ENCODE assay signal across 32 cellular contexts in genomic region chr7:123437447-123437995, GRCh38.
DNase-seq lines count a peak whose midpoint lies in the region; ATAC-seq, FAIRE-seq and TF ChIP-seq lines count a peak whose summit lies in the region.
"Had no signal": no experiment of that assay in that cellular context is flagged by ENCODE, and none has a peak within 500 bp of the region (broad histone marks: within the 10 kb centered on the region; RNA-seq: fewer than 3 reads in every experiment).

No MANE protein-coding gene starts in this region.

- no peak overlapping the region for H3K14ac ChIP-seq in H1 (ENCODE audit: insufficient read length)

- no peak overlapping the region for H4K8ac ChIP-seq in H1 (ENCODE audit: extremely low read depth, insufficient read depth, low read length)

- WGBS in H1 (ENCODE audit: extremely low coverage in 1 of 2, insufficient coverage in 1 of 2, insufficient read length in 1 of 2, insufficient replicate concordance in 2 of 2, low coverage in 1 of 2, low lambda C conversion rate in 2 of 2, missing lambda C conversion rate in 1 of 2), 2 experiments, result 88% methylated on average over 2 of the region's 2 CpGs; no CpG with 5 or more reads in 1 of the 2 experiments
- 70% methylated on average over 2 of the region's 2 CpGs for WGBS in smooth muscle cell (ENCODE audit: low lambda C conversion rate)

- peak overlapping the region; percentile 45 for H2BK12ac ChIP-seq in H1 (ENCODE audit: low read depth, low read length)

- H3K79me2 ChIP-seq in H1 (ENCODE audit: control insufficient read depth in 1 of 2, insufficient read depth in 2 of 2, low read length in 2 of 2) (no peaks in the 10 kb centered on the region), smooth muscle cell (ENCODE audit: low read depth) (no peaks in the 10 kb centered on the region)

- H2BK15ac ChIP-seq in H1 (ENCODE audit: low read length), result no peak overlapping the region

- H3K9ac ChIP-seq in H1 (replicated peaks in 1 of 4; ENCODE audit: extremely low read depth in 1 of 4, low read depth in 3 of 4, low read length in 3 of 4), result no peak overlapping the region
- no peak overlapping the region for H3K9ac ChIP-seq in smooth muscle cell (ENCODE audit: low read depth)

- no peak overlapping the region for H3K4me2 ChIP-seq in H1 (ENCODE audit: insufficient read depth in 1 of 2, low read depth in 2 of 2, low read length in 2 of 2)
- no peak overlapping the region for H3K4me2 ChIP-seq in smooth muscle cell
- H3K4me2 ChIP-seq: A549 had no signal

- no peaks in the 10 kb centered on the region; the same call in 1 of the 2 replicates for H3K9me3 ChIP-seq in SJCRH30 (replicated peaks)
- no peaks in the 10 kb centered on the region for H3K9me3 ChIP-seq in H1 (ENCODE audit: insufficient read depth in 2 of 2, low read depth in 1 of 2, low read length in 1 of 2)
- H3K9me3 ChIP-seq in smooth muscle cell (replicated peaks; ENCODE audit: low read depth), result no peaks in the 10 kb centered on the region
- H3K9me3 ChIP-seq: A549, BE2C, body of pancreas, gastroesophageal sphincter had no signal

- no peak overlapping the region for H3K4ac ChIP-seq in H1 (replicated peaks; ENCODE audit: insufficient read length, low read depth, low read length)

- ATAC-seq in activated naive CD8-positive, alpha-beta T cell treated with anti-CD3 and anti-CD28 coated beads, Interleukin-2, amount 50 U/mL, for 24 hours, result peak; percentile 28
- ATAC-seq in HG03135 (IDR thresholded peaks at IDR 0.05; ENCODE audit: unreplicated experiment), result no peak
- ATAC-seq: A549; activated CD4-positive, CD25-positive, alpha-beta regulatory T cell treated with anti-CD3 and anti-CD28 coated beads, Interleukin-2, amount 50 U/mL, for 24 hours; body of pancreas; gastroesophageal sphincter; naive thymus-derived CD8-positive, alpha-beta T cell had no signal

- H2BK20ac ChIP-seq in H1 (ENCODE audit: low read length), result peak overlapping the region; percentile 88; the same call in 1 of the 2 replicates

- H2BK120ac ChIP-seq in H1 (replicated peaks; ENCODE audit: low read depth, low read length), result no peak overlapping the region

- H3K18ac ChIP-seq in H1 (ENCODE audit: extremely low read depth, low read length), result no peak overlapping the region

- no peaks in the 10 kb centered on the region for H3K27me3 Mint-ChIP-seq in activated naive CD8-positive, alpha-beta T cell treated with anti-CD3 and anti-CD28 coated beads, Interleukin-2, amount 50 U/mL, for 24 hours
- H3K27me3 Mint-ChIP-seq in activated naive CD8-positive, alpha-beta T cell treated with anti-CD3 and anti-CD28 coated beads for 36 hours, result no peaks in the 10 kb centered on the region
- H3K27me3 Mint-ChIP-seq: activated CD4-positive, alpha-beta memory T cell treated with anti-CD3 and anti-CD28 coated beads, Interleukin-2, amount 10 ng/mL, durations not matched to agents 7 days and 5 days; activated naive CD8-positive, alpha-beta T cell treated with anti-CD3 and anti-CD28 coated beads, Interleukin-2, amount 10 ng/mL, durations not matched to agents 7 days and 5 days; stimulated activated naive CD8-positive, alpha-beta T cell treated with anti-CD3 and anti-CD28 coated beads, Interleukin-15, Interleukin-2, amounts not matched to agents 100 ng/mL and 50 ng/mL, for 24 hours had no signal

- TF ChIP-seq POLR2A in H1 (IDR thresholded peaks at IDR 0.05; ENCODE audit: control extremely low read depth in 1 of 2, low read depth in 2 of 2, low read length in 2 of 2), result no peak

- POLR2A ChIA-PET in H1 (lab: Charles Lee; ENCODE audit: partially characterized antibody), result interaction anchor here (0.7 kb wide), 1 partner anchor 770 kb away, joined by 3 read pairs; no protein-coding TSS in a partner anchor

- no peaks in the 10 kb centered on the region for H3K9me3 Mint-ChIP-seq in activated naive CD8-positive, alpha-beta T cell treated with anti-CD3 and anti-CD28 coated beads, Interleukin-2, amount 50 U/mL, for 24 hours
- H3K9me3 Mint-ChIP-seq in activated naive CD8-positive, alpha-beta T cell treated with anti-CD3 and anti-CD28 coated beads for 36 hours, result no peaks in the 10 kb centered on the region
- H3K9me3 Mint-ChIP-seq: activated CD4-positive, alpha-beta memory T cell treated with anti-CD3 and anti-CD28 coated beads, Interleukin-2, amount 10 ng/mL, durations not matched to agents 7 days and 5 days; activated naive CD8-positive, alpha-beta T cell treated with anti-CD3 and anti-CD28 coated beads, Interleukin-2, amount 10 ng/mL, durations not matched to agents 7 days and 5 days; stimulated activated naive CD8-positive, alpha-beta T cell treated with anti-CD3 and anti-CD28 coated beads, Interleukin-15, Interleukin-2, amounts not matched to agents 100 ng/mL and 50 ng/mL, for 24 hours had no signal

- no peak overlapping the region for H3K4me3 ChIP-seq in SJCRH30
- no peak overlapping the region for H3K4me3 ChIP-seq in H1 (ENCODE audit: extremely low read depth in 1 of 4, insufficient read depth in 2 of 4, low read depth in 3 of 4, low read length in 4 of 4)
- no peak overlapping the region for H3K4me3 ChIP-seq in smooth muscle cell
- H3K4me3 ChIP-seq: A549, body of pancreas, dorsolateral prefrontal cortex, gastroesophageal sphincter had no signal

- no peak overlapping the region for H4K91ac ChIP-seq in H1 (replicated peaks; ENCODE audit: insufficient read length, low read length)

- no peaks in the 10 kb centered on the region for H3K23me2 ChIP-seq in H1 (ENCODE audit: low read depth, low read length)

- no peak overlapping the region for H3K27ac Mint-ChIP-seq in activated naive CD8-positive, alpha-beta T cell treated with anti-CD3 and anti-CD28 coated beads, Interleukin-2, amount 50 U/mL, for 24 hours
- no peak overlapping the region for H3K27ac Mint-ChIP-seq in activated naive CD8-positive, alpha-beta T cell treated with anti-CD3 and anti-CD28 coated beads for 36 hours
- H3K27ac Mint-ChIP-seq: activated CD4-positive, alpha-beta memory T cell treated with anti-CD3 and anti-CD28 coated beads, Interleukin-2, amount 10 ng/mL, durations not matched to agents 7 days and 5 days; activated naive CD8-positive, alpha-beta T cell treated with anti-CD3 and anti-CD28 coated beads, Interleukin-2, amount 10 ng/mL, durations not matched to agents 7 days and 5 days; immature natural killer cell; naive thymus-derived CD8-positive, alpha-beta T cell; stimulated activated naive CD8-positive, alpha-beta T cell treated with anti-CD3 and anti-CD28 coated beads, Interleukin-15, Interleukin-2, amounts not matched to agents 100 ng/mL and 50 ng/mL, for 24 hours had no signal

- no peaks in the 10 kb centered on the region for H3F3A ChIP-seq in smooth muscle cell (ENCODE audit: low read depth)

- TF ChIP-seq EP300 in H1 (IDR thresholded peaks at IDR 0.05; ENCODE audit: borderline replicate concordance in 1 of 2, low read depth in 2 of 2, low read length in 2 of 2), result no peak

- H4K20me1 ChIP-seq in H1 (replicated peaks in 1 of 2; ENCODE audit: control insufficient read depth in 1 of 2, insufficient read depth in 2 of 2, low read length in 2 of 2) (no peaks in the 10 kb centered on the region), smooth muscle cell (ENCODE audit: low read depth) (no peaks in the 10 kb centered on the region)

- H3K27ac ChIP-seq in SJCRH30 (no peak overlapping the region), H1 (ENCODE audit: low read depth, low read length) (no peak overlapping the region), smooth muscle cell (ENCODE audit: low read depth) (no peak overlapping the region)
- H3K27ac ChIP-seq: A549, body of pancreas, dorsolateral prefrontal cortex, gastroesophageal sphincter had no signal

- no peaks in the 10 kb centered on the region for H3K4me1 Mint-ChIP-seq in activated naive CD8-positive, alpha-beta T cell treated with anti-CD3 and anti-CD28 coated beads, Interleukin-2, amount 50 U/mL, for 24 hours
- H3K4me1 Mint-ChIP-seq in activated naive CD8-positive, alpha-beta T cell treated with anti-CD3 and anti-CD28 coated beads for 36 hours, result no peaks in the 10 kb centered on the region
- H3K4me1 Mint-ChIP-seq: activated CD4-positive, alpha-beta memory T cell treated with anti-CD3 and anti-CD28 coated beads, Interleukin-2, amount 10 ng/mL, durations not matched to agents 7 days and 5 days; activated naive CD8-positive, alpha-beta T cell treated with anti-CD3 and anti-CD28 coated beads, Interleukin-2, amount 10 ng/mL, durations not matched to agents 7 days and 5 days; immature natural killer cell; naive thymus-derived CD8-positive, alpha-beta T cell had no signal

- peak in 2 of 3 experiments; percentile 6 to 11; a peak in 1 of 4 replicates for TF ChIP-seq CTCF in H1 (IDR thresholded peaks at IDR 0.05; ENCODE audit: control extremely low read depth in 1 of 3, insufficient read depth in 1 of 3, low read depth in 1 of 3, low read length in 3 of 3)
- no peak for TF ChIP-seq CTCF in smooth muscle cell (IDR thresholded peaks at IDR 0.05; ENCODE audit: borderline replicate concordance, insufficient read depth, poor library complexity, severe bottlenecking)

- H3K4me3 Mint-ChIP-seq in activated naive CD8-positive, alpha-beta T cell treated with anti-CD3 and anti-CD28 coated beads, Interleukin-2, amount 50 U/mL, for 24 hours, result no peak overlapping the region
- H3K4me3 Mint-ChIP-seq in activated naive CD8-positive, alpha-beta T cell treated with anti-CD3 and anti-CD28 coated beads for 36 hours, result no peak overlapping the region
- H3K4me3 Mint-ChIP-seq: activated CD4-positive, alpha-beta memory T cell treated with anti-CD3 and anti-CD28 coated beads, Interleukin-2, amount 10 ng/mL, durations not matched to agents 7 days and 5 days; activated naive CD8-positive, alpha-beta T cell treated with anti-CD3 and anti-CD28 coated beads, Interleukin-2, amount 10 ng/mL, durations not matched to agents 7 days and 5 days; immature natural killer cell; naive thymus-derived CD8-positive, alpha-beta T cell; stimulated activated naive CD8-positive, alpha-beta T cell treated with anti-CD3 and anti-CD28 coated beads, Interleukin-15, Interleukin-2, amounts not matched to agents 100 ng/mL and 50 ng/mL, for 24 hours had no signal

- H3K4me1 ChIP-seq in SJCRH30, result peaks cover 8% of the 10 kb centered on the region
- peaks cover 2 to 13% (median 10%) of the 10 kb centered on the region in 4 experiments; a peak in 5 of 7 replicates for H3K4me1 ChIP-seq in H1 (replicated peaks in 1 of 4; ENCODE audit: control insufficient read depth in 3 of 4, insufficient read depth in 4 of 4, low read length in 3 of 4)
- no peaks in the 10 kb centered on the region for H3K4me1 ChIP-seq in smooth muscle cell (ENCODE audit: low read depth)
- H3K4me1 ChIP-seq: A549, body of pancreas, gastroesophageal sphincter had no signal

- peak overlapping the region; percentile 8; the same call in 1 of the 2 replicates for H2BK5ac ChIP-seq in H1 (ENCODE audit: low read depth, low read length)

- CTCF ChIA-PET in H1 (lab: Charles Lee; ENCODE audit: partially characterized antibody), result interaction anchor here (0.7 to 1.0 kb wide), 2 partner anchors 70 to 282 kb away, joined by 3 to 4 read pairs; no protein-coding TSS in a partner anchor

- FAIRE-seq in H1 (lab: Jason Lieb, UNC) (no peak), urothelium cell line (lab: Jason Lieb, UNC) (no peak)
- FAIRE-seq: A549, HTR-8/SVneo had no signal

- no peak for DNase-seq in activated naive CD8-positive, alpha-beta T cell treated with anti-CD3 and anti-CD28 coated beads, Interleukin-2, amount 50 U/mL, for 24 hours
- DNase-seq in activated naive CD8-positive, alpha-beta T cell treated with anti-CD3 and anti-CD28 coated beads for 36 hours, result no peak
- DNase-seq in SJCRH30 (peak; percentile 18 to 68), H1 (ENCODE audit: low read depth in 1 of 2, low spot score in 2 of 2) (no peak), urothelium cell line (ENCODE audit: low spot score) (peak; percentile 6), smooth muscle cell (lab: John Stamatoyannopoulos, UW; ENCODE audit: unreplicated experiment) (no peak), CD1c-positive myeloid dendritic cell (ENCODE audit: extremely low spot score) (no peak)
- DNase-seq: activated CD4-positive, alpha-beta memory T cell treated with anti-CD3 and anti-CD28 coated beads, Interleukin-2, amount 10 ng/mL, durations not matched to agents 7 days and 5 days; activated effector memory CD4-positive, alpha-beta T cell treated with anti-CD3 and anti-CD28 coated beads, Interleukin-2, amount 50 U/mL, for 16 hours; activated naive CD8-positive, alpha-beta T cell treated with anti-CD3 and anti-CD28 coated beads, Interleukin-2, amount 10 ng/mL, durations not matched to agents 7 days and 5 days; BE2C; body of pancreas; DMS79; dorsolateral prefrontal cortex; GDM1; H7; hippocampal formation; immature natural killer cell; KG1; MM.1S; naive thymus-derived CD8-positive, alpha-beta T cell; NCI-H1436; NCI-H2081 treated with DMSO at 0.1 percent for 48 hours; NCI-H446 treated with DMSO at 0.1 percent for 48 hours; occipital lobe; SHP77 had no signal

- no peak overlapping the region for H2AK5ac ChIP-seq in H1 (ENCODE audit: low read depth, low read length)

- H3K27me3 ChIP-seq in SJCRH30, result no peaks in the 10 kb centered on the region
- H3K27me3 ChIP-seq in H1 (replicated peaks in 1 of 4; ENCODE audit: control insufficient read depth in 3 of 4, extremely low read depth in 1 of 4, insufficient read depth in 3 of 4, low read length in 3 of 4), result no peaks in the 10 kb centered on the region
- H3K27me3 ChIP-seq in smooth muscle cell (ENCODE audit: low read depth), result no peaks in the 10 kb centered on the region
- H3K27me3 ChIP-seq: BE2C, body of pancreas, dorsolateral prefrontal cortex, gastroesophageal sphincter had no signal

- no peak overlapping the region for H3K23ac ChIP-seq in H1 (ENCODE audit: insufficient read length)

- no peak overlapping the region for H2AFZ ChIP-seq in H1 (ENCODE audit: low read length)
- no peak overlapping the region for H2AFZ ChIP-seq in smooth muscle cell (ENCODE audit: low read depth)

- H3K36me3 Mint-ChIP-seq in activated naive CD8-positive, alpha-beta T cell treated with anti-CD3 and anti-CD28 coated beads, Interleukin-2, amount 50 U/mL, for 24 hours (ENCODE audit: low read depth), result no peaks in the 10 kb centered on the region
- H3K36me3 Mint-ChIP-seq in activated naive CD8-positive, alpha-beta T cell treated with anti-CD3 and anti-CD28 coated beads for 36 hours, result no peaks in the 10 kb centered on the region
- H3K36me3 Mint-ChIP-seq: activated naive CD8-positive, alpha-beta T cell treated with anti-CD3 and anti-CD28 coated beads, Interleukin-2, amount 10 ng/mL, durations not matched to agents 7 days and 5 days; immature natural killer cell; naive thymus-derived CD8-positive, alpha-beta T cell had no signal

- H4K5ac ChIP-seq in H1 (ENCODE audit: insufficient read length, low read depth, low read length), result no peak overlapping the region

- H3K79me1 ChIP-seq in H1 (ENCODE audit: low read depth, low read length), result no peaks in the 10 kb centered on the region

- H3K36me3 ChIP-seq in SJCRH30 (no peaks in the 10 kb centered on the region), H1 (ENCODE audit: control insufficient read depth in 2 of 4, insufficient read depth in 4 of 4, low read length in 3 of 4) (no peaks in the 10 kb centered on the region), smooth muscle cell (ENCODE audit: low read depth) (no peaks in the 10 kb centered on the region)
- H3K36me3 ChIP-seq: BE2C, gastroesophageal sphincter had no signal

- peak in 1 of 2 experiments; percentile 36; a peak in 1 of 4 replicates for TF ChIP-seq RAD21 in H1 (IDR thresholded peaks at IDR 0.05 in 1 of 2, conservative IDR thresholded peaks at IDR 0.05 in 1 of 2; ENCODE audit: low read depth in 2 of 2, low read length in 2 of 2)

- no peak overlapping the region for H3K56ac ChIP-seq in H1 (replicated peaks; ENCODE audit: insufficient read length, low read depth, low read length)

Comparison
In these comparisons a context has a peak if more than half of its experiments do, and no peak if none do; other contexts are left out.
1. DNase-seq: peak in SJCRH30 (2 of 2) and urothelium cell line (single experiment); none in activated naive CD8-positive, alpha-beta T cell treated with anti-CD3 and anti-CD28 coated beads, Interleukin-2, amount 50 U/mL, for 24 hours (single experiment), activated naive CD8-positive, alpha-beta T cell treated with anti-CD3 and anti-CD28 coated beads for 36 hours (single experiment), H1 (0 of 2), smooth muscle cell (single experiment) and CD1c-positive myeloid dendritic cell (single experiment).